8 cellular contexts compared by ENCODE assay signal in genomic region chr5:80399553-80400239, GRCh38.
DNase-seq lines count a peak whose midpoint lies in the region; ATAC-seq and TF ChIP-seq lines count a peak whose summit lies in the region.

No MANE protein-coding gene starts in this region.

- H3K27ac ChIP-seq in KMS-11 (no peak overlapping the region), epithelial cell of prostate (peak overlapping the region; percentile 73)

- no peaks in the 10 kb centered on the region for H4K20me1 ChIP-seq in KMS-11 (ENCODE audit: insufficient read depth)

- H3K9ac ChIP-seq in KMS-11 = no peak overlapping the region

- ATAC-seq in GM21576 (IDR thresholded peaks at IDR 0.05; ENCODE audit: unreplicated experiment) = peak; percentile 87

- H3K79me2 ChIP-seq in KMS-11 (ENCODE audit: insufficient read depth, low read depth) = no peaks in the 10 kb centered on the region

- DNase-seq in GM04504 (ENCODE audit: low read depth) (peak; percentile 17), epithelial cell of prostate (ENCODE audit: low read depth, low spot score) (peak; percentile 80), stromal cell of bone marrow (ENCODE audit: low read depth) (peak; percentile 76), putamen (ENCODE audit: low spot score) (no peak), NCI-H774 (lab: John Stamatoyannopoulos, UW) (no peak)
- DNase-seq in activated naive CD4-positive, alpha-beta T cell treated with anti-CD3 and anti-CD28 coated beads, Interleukin-2, amount 50 U/mL, for 16 hours = no peak

- peak; percentile 29; the same call in 1 of the 2 replicates for TF ChIP-seq CTCF in KMS-11 (conservative IDR thresholded peaks at IDR 0.05; ENCODE audit: low read depth, low read length)

- no peaks in the 10 kb centered on the region for H3K36me3 ChIP-seq in KMS-11 (ENCODE audit: insufficient read depth)

- peaks cover 13% of the 10 kb centered on the region for H3K4me1 ChIP-seq in KMS-11 (ENCODE audit: low read depth, poor library complexity, severe bottlenecking)

- no peak overlapping the region; the same call in 1 of the 2 replicates for H3K4me2 ChIP-seq in KMS-11

- H3K27me3 ChIP-seq in KMS-11 (ENCODE audit: insufficient read depth, low read depth) = no peaks in the 10 kb centered on the region

- no peak overlapping the region for H3K4me3 ChIP-seq in KMS-11 (IDR thresholded peaks at IDR 0.05; ENCODE audit: insufficient read depth, low read depth, low read length)

- peak overlapping the region; percentile 17; the same call in 1 of the 2 replicates for H2AFZ ChIP-seq in KMS-11 (ENCODE audit: low read depth)

Comparison
In these comparisons a context has a peak if more than half of its experiments do, and no peak if none do; other contexts are left out.
1. DNase-seq: peak in GM04504 (single experiment), epithelial cell of prostate (single experiment) and stromal cell of bone marrow (single experiment); none in putamen (single experiment), NCI-H774 (single experiment) and activated naive CD4-positive, alpha-beta T cell treated with anti-CD3 and anti-CD28 coated beads, Interleukin-2, amount 50 U/mL, for 16 hours (single experiment).